8 cellular contexts compared by ENCODE assay signal in genomic region chr19:18086590-18087138, GRCh38. TPM values are rescaled to one million over a fixed set of nuclear protein-coding genes. Genes with fewer than 3 reads are reported as not detected.
DNase-seq lines count a peak whose midpoint lies in the region; FAIRE-seq and TF ChIP-seq lines count a peak whose summit lies in the region.

TSS of gene IL12RB1 (minus strand) at chr19:18086934. CDS start at chr19:18086823, 111 bp downstream.

- TF ChIP-seq CTCF in dorsolateral prefrontal cortex (IDR thresholded peaks at IDR 0.05 in 54 of 56, conservative IDR thresholded peaks at IDR 0.05 in 2 of 56; ENCODE audit: low read depth in 1 of 56, partially characterized antibody in 56 of 56): no peak

- H3K27ac ChIP-seq in dorsolateral prefrontal cortex: peak within 1 kb of the TSS in 56 of 59 donors; percentile 23 to 100 (median 97)

- TF ChIP-seq POLR2A in GM12892 (IDR thresholded peaks at IDR 0.05; ENCODE audit: low read depth, low read length): peak; percentile 73; the same call in 1 of the 2 replicates

- peak; percentile 78 for FAIRE-seq in GM12892 (lab: Jason Lieb, UNC)

- intact Hi-C loops in dorsolateral prefrontal cortex (cut with DNase I): no loop called here

- DNase-seq in GM12892 (ENCODE audit: insufficient read length): peak; percentile 52
- peak in 3 of 5 experiments; percentile 37 to 89 (median 67) for DNase-seq in T-helper 2 cell
- no peak for DNase-seq in dorsolateral prefrontal cortex
- peak; percentile 31 to 35 for DNase-seq in stimulated activated CD4-positive, alpha-beta T cell treated with anti-CD3 and anti-CD28 coated beads, Interleukin-1b, Interleukin-23, amount 100 ng/mL, for 4 hours (ENCODE audit: low read depth in 2 of 2)
- DNase-seq in ureter (ENCODE audit: low spot score): no peak
- no peak for DNase-seq in GOT3 (lab: John Stamatoyannopoulos, UW)
- DNase-seq in dermis blood vessel endothelial cell: no peak
- DNase-seq in 8988T: no peak

- no peaks in the 10 kb centered on the region for H3K27me3 ChIP-seq in dorsolateral prefrontal cortex

- peak within 1 kb of the TSS in 38 of 59 donors; percentile 0 to 56 (median 32) for H3K4me3 ChIP-seq in dorsolateral prefrontal cortex

RNA-seq across cellular contexts. Expression of gene IL12RB1, which starts in this region (rescaled TPM):
- 8.3 TPM for polyA plus RNA-seq in GM12892 (2012; ENCODE audit: missing spikeins)
- 1 to 10 TPM in 102 of 120 experiments, under 1 TPM in 18; 0.32 to 5.4 (median 1.5) TPM for total RNA-seq in dorsolateral prefrontal cortex
- 1.6 TPM for total RNA-seq in ureter
- total RNA-seq in dermis blood vessel endothelial cell: 0.34 and 0.74 TPM in 2 replicates

Comparison
In these comparisons a context has a peak if more than half of its experiments do, and no peak if none do; other contexts are left out.
1. DNase-seq: peak in GM12892 (single experiment), T-helper 2 cell (3 of 5) and stimulated activated CD4-positive, alpha-beta T cell treated with anti-CD3 and anti-CD28 coated beads, Interleukin-1b, Interleukin-23, amount 100 ng/mL, for 4 hours (2 of 2); none in dorsolateral prefrontal cortex (0 of 10), ureter (single experiment), GOT3 (single experiment), dermis blood vessel endothelial cell (single experiment) and 8988T (single experiment).